ENCODE assay signal across 4 cellular contexts in genomic region chr14:94104731-94105130, GRCh38. TPM values are rescaled to one million over a fixed set of nuclear protein-coding genes. Genes with fewer than 3 reads are reported as not detected.
"Had no signal": no experiment of that assay in that cellular context is flagged by ENCODE, and none has a peak within 500 bp of the region (broad histone marks: within the 10 kb centered on the region; RNA-seq: fewer than 3 reads in every experiment).

No MANE protein-coding gene starts in this region.

- H3K4me3 ChIP-seq: GM12878 had no signal

- ATAC-seq: GM12878 had no signal

- DNase-seq: GDM1, GF-D8 had no signal

RNA-seq across cellular contexts. Expression of gene IFI27, which starts 5.8 kb away (rescaled TPM):
- total RNA-seq: G401 had no signal
